16 cellular contexts compared by ENCODE assay signal in the genomic region with DNA sequence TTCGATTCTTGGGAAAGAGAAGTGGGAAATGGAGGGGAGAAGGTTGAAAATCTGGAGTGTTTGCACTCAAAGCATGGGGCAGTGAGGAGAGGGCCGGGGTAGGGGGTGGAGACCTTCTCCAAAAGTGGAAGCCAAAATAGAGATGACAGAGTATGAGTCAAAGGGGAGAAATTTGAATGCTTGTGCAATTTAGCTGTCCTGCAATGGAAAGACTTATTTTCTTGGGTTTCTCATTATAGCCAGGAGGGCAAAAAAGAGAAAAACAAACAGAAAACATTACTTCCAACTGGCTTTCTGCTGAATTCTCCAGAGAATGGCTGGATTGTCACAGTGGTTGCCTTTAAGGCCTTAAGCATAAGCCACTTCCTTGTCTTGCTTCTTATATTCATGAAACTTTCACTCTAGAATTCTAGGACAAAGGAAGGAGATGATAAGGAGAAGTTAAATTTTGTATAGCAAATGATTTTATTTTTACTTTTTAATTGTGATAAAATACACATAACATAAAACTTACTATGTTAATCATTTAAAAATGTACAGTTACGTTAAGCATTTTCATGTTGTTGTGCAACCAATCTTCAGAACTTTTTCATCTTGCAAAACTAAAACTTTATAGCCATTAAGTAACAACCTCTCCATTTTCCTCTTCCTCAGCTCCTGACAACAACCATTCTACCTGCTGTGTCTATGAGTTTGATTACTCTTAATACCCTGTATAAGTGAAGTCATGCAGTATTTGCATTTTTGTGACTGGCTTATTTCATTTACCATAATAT.
DNase-seq lines count a peak whose midpoint lies in the region; ATAC-seq, FAIRE-seq and TF ChIP-seq lines count a peak whose summit lies in the region.
"Had no signal": no experiment of that assay in that cellular context is flagged by ENCODE, and none has a peak within 500 bp of the region (broad histone marks: within the 10 kb centered on the region; RNA-seq: fewer than 3 reads in every experiment).

No MANE protein-coding gene starts in this region.

- FAIRE-seq in HTR-8/SVneo (lab: Jason Lieb, UNC), result no peak

- H3K27ac ChIP-seq in AG04450 (ENCODE audit: low read depth, low read length), result peak overlapping the region; percentile 47
- no peak overlapping the region for H3K27ac ChIP-seq in spleen
- H3K27ac ChIP-seq: C4-2B had no signal

- H3K36me3 ChIP-seq in spleen, result no peaks in the 10 kb centered on the region

- POLR2A ChIA-PET in AG04450 (lab: Yijun Ruan, JAX), result no interaction called here

- no peaks in the 10 kb centered on the region for H3K4me1 Mint-ChIP-seq in activated CD4-positive, alpha-beta T cell treated with anti-CD3 and anti-CD28 coated beads, Interleukin-2, amount 10 ng/mL, durations not matched to agents 24 days and 14 days
- H3K4me1 Mint-ChIP-seq: nephron progenitor cell had no signal

- intact Hi-C loops in left ventricle myocardium superior (cut with micrococcal nuclease) (no loop called here), spleen (cut with DNase I; ENCODE audit: low total_unique reads) (no loop called here)
- intact Hi-C loops in activated CD4-positive, alpha-beta T cell treated with anti-CD3 and anti-CD28 coated beads, Interleukin-2, amount 10 ng/mL, durations not matched to agents 24 days and 14 days (cut with micrococcal nuclease), result no loop called here

- H3K9me3 Mint-ChIP-seq in activated CD4-positive, alpha-beta T cell treated with anti-CD3 and anti-CD28 coated beads, Interleukin-2, amount 10 ng/mL, durations not matched to agents 24 days and 14 days, result no peaks in the 10 kb centered on the region
- H3K9me3 Mint-ChIP-seq: activated CD4-positive, alpha-beta memory T cell treated with anti-CD3 and anti-CD28 coated beads for 36 hours; nephron progenitor cell; stimulated activated naive CD8-positive, alpha-beta T cell treated with anti-CD3 and anti-CD28 coated beads, Interleukin-15, Interleukin-2, amounts not matched to agents 100 ng/mL and 50 ng/mL, for 24 hours had no signal

- no peak overlapping the region for H3K4me3 Mint-ChIP-seq in activated CD4-positive, alpha-beta T cell treated with anti-CD3 and anti-CD28 coated beads, Interleukin-2, amount 10 ng/mL, durations not matched to agents 24 days and 14 days
- H3K4me3 Mint-ChIP-seq: activated CD4-positive, alpha-beta memory T cell treated with anti-CD3 and anti-CD28 coated beads for 36 hours; nephron progenitor cell; stimulated activated naive CD8-positive, alpha-beta T cell treated with anti-CD3 and anti-CD28 coated beads, Interleukin-15, Interleukin-2, amounts not matched to agents 100 ng/mL and 50 ng/mL, for 24 hours had no signal

- TF ChIP-seq CTCF in AG04450 (IDR thresholded peaks at IDR 0.05; ENCODE audit: low read depth, low read length), result no peak
- no peak for TF ChIP-seq CTCF in WI38 (IDR thresholded peaks at IDR 0.05; ENCODE audit: low read depth, low read length)
- TF ChIP-seq CTCF in spleen (IDR thresholded peaks at IDR 0.05 in 8 of 11, conservative IDR thresholded peaks at IDR 0.05 in 3 of 11), result no peak

- 41 to 57% (median 49%) methylated on average over 3 of the region's 3 CpGs for WGBS in spleen, 5 donors

- no peak for DNase-seq in AG04450 (ENCODE audit: low read depth, low spot score)
- DNase-seq in HCEC 1CT, result peak; percentile 83
- DNase-seq in left ventricle myocardium superior, result no peak
- no peak for DNase-seq in spleen
- no peak for DNase-seq in activated CD4-positive, alpha-beta T cell treated with anti-CD3 and anti-CD28 coated beads, Interleukin-2, amount 10 ng/mL, durations not matched to agents 24 days and 14 days
- no peak for DNase-seq in HTR-8/SVneo (ENCODE audit: insufficient read length, low spot score)
- DNase-seq: activated CD4-positive, alpha-beta memory T cell treated with anti-CD3 and anti-CD28 coated beads for 36 hours; activated naive CD4-positive, alpha-beta T cell treated with Interleukin-2 at 50 U/mL for 16 hours; cortex of kidney; H7; nephron progenitor cell; stimulated activated CD4-positive, alpha-beta T cell treated with anti-CD3 and anti-CD28 coated beads, Interleukin-2, amount 100 ng/mL, for 24 hours had no signal

- CTCF ChIA-PET in AG04450 (lab: Charles Lee), result interaction anchor here (1.2 kb wide), 1 partner anchor 47 kb away, joined by 3 read pairs; a partner anchor contains a TSS

- H3K4me3 ChIP-seq in AG04450 (ENCODE audit: low read depth, low read length) (no peak overlapping the region), WI38 (ENCODE audit: low read depth, low read length) (peak overlapping the region; percentile 8; the same call in 1 of the 2 replicates), spleen (no peak overlapping the region)

- H3K9me3 ChIP-seq in AG04450 (ENCODE audit: control insufficient read depth, insufficient read depth, low read length) (no peaks in the 10 kb centered on the region), spleen (no peaks in the 10 kb centered on the region)

- no peak for TF ChIP-seq POLR2A in spleen (IDR thresholded peaks at IDR 0.05)

- no peaks in the 10 kb centered on the region for H3K36me3 Mint-ChIP-seq in activated CD4-positive, alpha-beta T cell treated with anti-CD3 and anti-CD28 coated beads, Interleukin-2, amount 10 ng/mL, durations not matched to agents 24 days and 14 days (ENCODE audit: low read depth)
- H3K36me3 Mint-ChIP-seq: activated CD4-positive, alpha-beta memory T cell treated with anti-CD3 and anti-CD28 coated beads for 36 hours had no signal

- ATAC-seq in left ventricle myocardium superior (peak; percentile 54), GM19351 (IDR thresholded peaks at IDR 0.05; ENCODE audit: unreplicated experiment) (no peak)

- peaks cover 0 to 12% (median 0%) of the 10 kb centered on the region in 6 donors for H3K4me1 ChIP-seq in spleen

- H3K27me3 Mint-ChIP-seq in activated CD4-positive, alpha-beta T cell treated with anti-CD3 and anti-CD28 coated beads, Interleukin-2, amount 10 ng/mL, durations not matched to agents 24 days and 14 days, result peaks cover 6% of the 10 kb centered on the region

- no peak overlapping the region for H3K27ac Mint-ChIP-seq in activated CD4-positive, alpha-beta T cell treated with anti-CD3 and anti-CD28 coated beads, Interleukin-2, amount 10 ng/mL, durations not matched to agents 24 days and 14 days
- H3K27ac Mint-ChIP-seq: activated CD4-positive, alpha-beta memory T cell treated with anti-CD3 and anti-CD28 coated beads for 36 hours; nephron progenitor cell; stimulated activated naive CD8-positive, alpha-beta T cell treated with anti-CD3 and anti-CD28 coated beads, Interleukin-15, Interleukin-2, amounts not matched to agents 100 ng/mL and 50 ng/mL, for 24 hours had no signal

- no peaks in the 10 kb centered on the region for H3K27me3 ChIP-seq in AG04450 (ENCODE audit: control insufficient read depth, insufficient read depth, low read length)
- H3K27me3 ChIP-seq in spleen (replicated peaks in 1 of 7), result no peaks in the 10 kb centered on the region
